ENCODE assay signal across 1 cellular context in genomic region chr10:43348511-43349312, GRCh38.
TF ChIP-seq lines count a peak whose summit lies in the region.

No MANE protein-coding gene starts in this region.

TF ChIP-seq in HepG2, 621 proteins besides CTCF, POLR2A, EP300 and RAD21 (continued from another document and continues in another):
- no peak for TF ChIP-seq TEF (CRISPR knock-in tag; IDR thresholded peaks at IDR 0.05)
- no peak for TF ChIP-seq TCF7 (IDR thresholded peaks at IDR 0.05; ENCODE audit: low read depth)
- 0 out of 2 replicates have a peak, but pooled peaks have one; percentile 39 for TF ChIP-seq ELF3 (CRISPR knock-in tag; IDR thresholded peaks at IDR 0.05)
- no peak for TF ChIP-seq ZIK1 (CRISPR knock-in tag; IDR thresholded peaks at IDR 0.05; ENCODE audit: borderline replicate concordance, low read depth)
- TF ChIP-seq GABPB1 (CRISPR knock-in tag; IDR thresholded peaks at IDR 0.05), result no peak
- no peak for TF ChIP-seq RFXANK (CRISPR knock-in tag; IDR thresholded peaks at IDR 0.05)
- no peak for TF ChIP-seq MTF1 (CRISPR knock-in tag; IDR thresholded peaks at IDR 0.05)
- TF ChIP-seq SNAI1 (CRISPR knock-in tag; IDR thresholded peaks at IDR 0.05; ENCODE audit: borderline replicate concordance), result no peak
- no peak for TF ChIP-seq HHEX (CRISPR knock-in tag; IDR thresholded peaks at IDR 0.05)
- TF ChIP-seq XRCC5 (optimal IDR thresholded peaks at IDR 0.05; ENCODE audit: low read length), result peak; percentile 83
- 0 out of 2 replicates have a peak, but pooled peaks have one; percentile 36 for TF ChIP-seq ZNF124 (CRISPR knock-in tag; IDR thresholded peaks at IDR 0.05)
- TF ChIP-seq ZFP82 (CRISPR knock-in tag; IDR thresholded peaks at IDR 0.05; ENCODE audit: borderline replicate concordance), result no peak
- peak; percentile 42; the same call in 1 of the 2 replicates for TF ChIP-seq IRF2 (CRISPR knock-in tag; IDR thresholded peaks at IDR 0.05)
- no peak for TF ChIP-seq CAMTA2 (CRISPR knock-in tag; IDR thresholded peaks at IDR 0.05; ENCODE audit: borderline replicate concordance)
- TF ChIP-seq ZMYM2 (CRISPR knock-in tag; IDR thresholded peaks at IDR 0.05), result no peak
- 0 out of 2 replicates have a peak, but pooled peaks have one; percentile 25 for TF ChIP-seq ZNF580 (CRISPR knock-in tag; IDR thresholded peaks at IDR 0.05; ENCODE audit: borderline replicate concordance, low read depth)
- TF ChIP-seq EEA1 (CRISPR knock-in tag; IDR thresholded peaks at IDR 0.05; ENCODE audit: borderline replicate concordance), result no peak
- TF ChIP-seq RFXAP (CRISPR knock-in tag; IDR thresholded peaks at IDR 0.05; ENCODE audit: borderline replicate concordance), result 0 out of 2 replicates have a peak, but pooled peaks have one; percentile 36
- 0 out of 2 replicates have a peak, but pooled peaks have one; percentile 20 for TF ChIP-seq THAP11 (CRISPR knock-in tag; IDR thresholded peaks at IDR 0.05)
- TF ChIP-seq ZNF557 (CRISPR knock-in tag; IDR thresholded peaks at IDR 0.05), result no peak
- no peak for TF ChIP-seq NCOA1 (CRISPR knock-in tag; IDR thresholded peaks at IDR 0.05)
- TF ChIP-seq ATF4 (CRISPR knock-in tag; IDR thresholded peaks at IDR 0.05), result no peak
- TF ChIP-seq MAF1 (CRISPR knock-in tag; IDR thresholded peaks at IDR 0.05; ENCODE audit: borderline replicate concordance), result no peak
- TF ChIP-seq DNMT3B (CRISPR knock-in tag; conservative IDR thresholded peaks at IDR 0.05), result no peak
- no peak for TF ChIP-seq ZNF318 (CRISPR knock-in tag; IDR thresholded peaks at IDR 0.05)
- no peak for TF ChIP-seq MTA3 (CRISPR knock-in tag; IDR thresholded peaks at IDR 0.05)
- TF ChIP-seq HMG20B (CRISPR knock-in tag; conservative IDR thresholded peaks at IDR 0.05), result no peak
- TF ChIP-seq ZNF614 (CRISPR knock-in tag; IDR thresholded peaks at IDR 0.05; ENCODE audit: borderline replicate concordance), result no peak
- no peak for TF ChIP-seq CCAR2 (optimal IDR thresholded peaks at IDR 0.05; ENCODE audit: low read depth, low read length)
- TF ChIP-seq EED (CRISPR knock-in tag; IDR thresholded peaks at IDR 0.05), result peak; percentile 34; the same call in 1 of the 2 replicates
- TF ChIP-seq ZHX1 (CRISPR knock-in tag; IDR thresholded peaks at IDR 0.05; ENCODE audit: low read depth), result no peak
- no peak for TF ChIP-seq GPN1 (CRISPR knock-in tag; IDR thresholded peaks at IDR 0.05; ENCODE audit: borderline replicate concordance)
- TF ChIP-seq MED8 (CRISPR knock-in tag; IDR thresholded peaks at IDR 0.05; ENCODE audit: insufficient replicate concordance), result no peak
- no peak for TF ChIP-seq KAT8 (CRISPR knock-in tag; IDR thresholded peaks at IDR 0.05)
- no peak for TF ChIP-seq ZNF460 (CRISPR knock-in tag; IDR thresholded peaks at IDR 0.05; ENCODE audit: borderline replicate concordance)
- no peak for TF ChIP-seq ISL2 (CRISPR knock-in tag; IDR thresholded peaks at IDR 0.05)
- no peak for TF ChIP-seq NFIC (IDR thresholded peaks at IDR 0.05; ENCODE audit: low read length)
- no peak for TF ChIP-seq MEIS1 (CRISPR knock-in tag; IDR thresholded peaks at IDR 0.05; ENCODE audit: borderline replicate concordance)
- TF ChIP-seq MTF2 (CRISPR knock-in tag; IDR thresholded peaks at IDR 0.05; ENCODE audit: borderline replicate concordance), result peak; percentile 32; the same call in 1 of the 2 replicates
- no peak for TF ChIP-seq ATM (IDR thresholded peaks at IDR 0.05; ENCODE audit: borderline replicate concordance)
- TF ChIP-seq HMGXB3 (CRISPR knock-in tag; IDR thresholded peaks at IDR 0.05; ENCODE audit: borderline replicate concordance), result no peak
- no peak for TF ChIP-seq ZNF576 (CRISPR knock-in tag; IDR thresholded peaks at IDR 0.05)
- no peak for TF ChIP-seq ZNF619 (CRISPR knock-in tag; IDR thresholded peaks at IDR 0.05)
- TF ChIP-seq ZBTB44 (CRISPR knock-in tag; IDR thresholded peaks at IDR 0.05), result no peak
- TF ChIP-seq SMC3 (IDR thresholded peaks at IDR 0.05; ENCODE audit: low read length), result peak; percentile 87
